ENCODE assay signal across 8 cellular contexts in the genomic region with DNA sequence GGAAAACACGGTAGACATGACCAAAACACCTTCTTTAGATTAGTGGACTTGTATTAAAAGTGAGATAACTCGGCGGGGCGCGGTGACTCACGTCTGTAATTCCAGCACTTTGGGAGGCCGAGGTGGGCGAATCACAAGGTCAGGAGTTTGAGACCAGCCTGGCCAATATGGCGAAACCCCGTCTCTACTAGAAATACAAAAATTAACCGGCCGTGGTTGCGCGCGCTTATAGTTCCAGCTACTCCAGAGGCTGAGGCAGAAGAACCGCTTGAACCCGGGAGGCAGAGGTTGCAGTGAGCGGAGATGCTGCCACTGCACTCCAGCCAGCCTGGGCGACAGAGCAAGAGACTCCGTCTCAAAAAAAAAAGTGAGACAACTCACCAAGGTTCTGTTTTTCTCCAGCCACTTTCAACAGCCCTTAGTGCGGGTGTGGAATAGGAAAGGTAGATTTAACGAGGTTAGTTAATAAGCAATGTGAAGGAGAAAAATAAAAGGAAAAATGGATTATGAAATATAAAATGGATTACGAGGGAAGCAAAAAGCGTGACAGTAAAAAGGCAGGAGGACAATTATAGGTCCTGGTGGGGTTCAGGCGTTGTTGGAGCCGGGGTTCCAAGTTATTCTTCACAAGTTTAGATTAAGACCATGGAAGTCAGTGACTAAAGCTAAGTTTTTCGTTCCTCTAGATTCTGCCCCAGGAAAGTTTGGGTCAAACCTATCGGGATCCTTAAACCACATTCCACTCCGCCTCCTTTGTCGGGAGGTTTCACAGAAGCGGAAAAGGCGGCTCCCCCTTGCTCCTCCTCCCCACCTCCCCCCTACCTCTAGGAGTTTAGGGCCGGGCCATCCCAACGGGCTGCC.
DNase-seq lines count a peak whose midpoint lies in the region; ATAC-seq lines count a peak whose summit lies in the region.

No MANE protein-coding gene starts in this region.

- H3K4me1 Mint-ChIP-seq in activated naive CD8-positive, alpha-beta T cell (ENCODE audit: low read depth): peaks cover 64% of the 10 kb centered on the region
- peaks cover 29 to 66% of the 10 kb centered on the region in 2 donors for H3K4me1 Mint-ChIP-seq in stimulated activated naive B cell treated with anti-CD40 and anti-IgM and Interleukin-4, amounts not matched to agents 10 μg/mL and 1 μg/mL and 100 μg/mL, for 72 hours

- H3K27ac ChIP-seq in HUES6 (ENCODE audit: low read depth, low read length): peak overlapping the region; percentile 98

- H3K27me3 Mint-ChIP-seq in activated naive CD8-positive, alpha-beta T cell: no peaks in the 10 kb centered on the region
- no peaks in the 10 kb centered on the region for H3K27me3 Mint-ChIP-seq in stimulated activated naive B cell treated with anti-CD40 and anti-IgM and Interleukin-4, amounts not matched to agents 10 μg/mL and 1 μg/mL and 100 μg/mL, for 72 hours

- H3K4me3 Mint-ChIP-seq in activated naive CD8-positive, alpha-beta T cell: peak overlapping the region; percentile 97
- peak overlapping the region; percentile 88 to 95 for H3K4me3 Mint-ChIP-seq in stimulated activated naive B cell treated with anti-CD40 and anti-IgM and Interleukin-4, amounts not matched to agents 10 μg/mL and 1 μg/mL and 100 μg/mL, for 72 hours

- H3K4me1 ChIP-seq in HUES6 (ENCODE audit: control insufficient read depth, insufficient read depth, low read length) (peaks cover 9% of the 10 kb centered on the region), iPS-15b (ENCODE audit: control insufficient read depth, insufficient read depth, low read length) (peaks cover 4% of the 10 kb centered on the region)

- peak overlapping the region; percentile 96 for H3K9ac ChIP-seq in HUES6 (ENCODE audit: low read length)
- H3K9ac ChIP-seq in iPS-15b (ENCODE audit: low read depth, low read length): peak overlapping the region; percentile 92

- H3K4me3 ChIP-seq in HUES6 (ENCODE audit: low read depth, low read length) (peak overlapping the region; percentile 83), iPS-15b (ENCODE audit: low read depth, low read length) (peak overlapping the region; percentile 91)

- H3K36me3 ChIP-seq in HUES6 (ENCODE audit: control insufficient read depth, insufficient read depth, low read length) (peaks cover 5% of the 10 kb centered on the region; the same call in 1 of the 2 replicates), iPS-15b (ENCODE audit: control insufficient read depth, insufficient read depth, low read length) (no peaks in the 10 kb centered on the region)

- H3K27ac Mint-ChIP-seq in activated naive CD8-positive, alpha-beta T cell: peak overlapping the region; percentile 100
- H3K27ac Mint-ChIP-seq in stimulated activated naive B cell treated with anti-CD40 and anti-IgM and Interleukin-4, amounts not matched to agents 10 μg/mL and 1 μg/mL and 100 μg/mL, for 72 hours: peak overlapping the region; percentile 99

- peak in 1 of 2 donors; percentile 2 for ATAC-seq in stimulated activated naive B cell treated with anti-CD40 and anti-IgM and Interleukin-4, amounts not matched to agents 10 μg/mL and 1 μg/mL and 100 μg/mL, for 72 hours (replicated peaks)
- ATAC-seq in HG02938 (IDR thresholded peaks at IDR 0.05; ENCODE audit: unreplicated experiment): no peak

- peak; percentile 2 for DNase-seq in GM04504 (ENCODE audit: low read depth)
- peak; percentile 3 for DNase-seq in stimulated activated naive B cell treated with anti-CD40 and anti-IgM and Interleukin-4, amounts not matched to agents 10 μg/mL and 1 μg/mL and 100 μg/mL, for 72 hours
- no peak for DNase-seq in retina
- no peak for DNase-seq in Ammon's horn (ENCODE audit: low spot score)

- H3K27me3 ChIP-seq in HUES6 (ENCODE audit: control insufficient read depth, insufficient read depth, low read length) (no peaks in the 10 kb centered on the region), iPS-15b (ENCODE audit: control insufficient read depth, insufficient read depth, low read length) (no peaks in the 10 kb centered on the region)

- H3K9me3 Mint-ChIP-seq in activated naive CD8-positive, alpha-beta T cell (ENCODE audit: low read depth): no peaks in the 10 kb centered on the region
- H3K9me3 Mint-ChIP-seq in stimulated activated naive B cell treated with anti-CD40 and anti-IgM and Interleukin-4, amounts not matched to agents 10 μg/mL and 1 μg/mL and 100 μg/mL, for 72 hours: no peaks in the 10 kb centered on the region

- H3K9me3 ChIP-seq in HUES6 (ENCODE audit: control insufficient read depth, insufficient read depth, low read depth, low read length): no peaks in the 10 kb centered on the region
- H3K9me3 ChIP-seq in iPS-15b (ENCODE audit: control insufficient read depth, insufficient read depth, low read length): no peaks in the 10 kb centered on the region

- H3K36me3 Mint-ChIP-seq in activated naive CD8-positive, alpha-beta T cell: peaks cover 15% of the 10 kb centered on the region
- peaks cover 11 to 24% of the 10 kb centered on the region in 2 donors for H3K36me3 Mint-ChIP-seq in stimulated activated naive B cell treated with anti-CD40 and anti-IgM and Interleukin-4, amounts not matched to agents 10 μg/mL and 1 μg/mL and 100 μg/mL, for 72 hours

Comparison
In these comparisons a context has a peak if more than half of its experiments do, and no peak if none do; other contexts are left out.
1. DNase-seq: peak in GM04504 (single experiment) and stimulated activated naive B cell treated with anti-CD40 and anti-IgM and Interleukin-4, amounts not matched to agents 10 μg/mL and 1 μg/mL and 100 μg/mL, for 72 hours (single experiment); none in retina (single experiment) and Ammon's horn (single experiment).